In the genomic region with DNA sequence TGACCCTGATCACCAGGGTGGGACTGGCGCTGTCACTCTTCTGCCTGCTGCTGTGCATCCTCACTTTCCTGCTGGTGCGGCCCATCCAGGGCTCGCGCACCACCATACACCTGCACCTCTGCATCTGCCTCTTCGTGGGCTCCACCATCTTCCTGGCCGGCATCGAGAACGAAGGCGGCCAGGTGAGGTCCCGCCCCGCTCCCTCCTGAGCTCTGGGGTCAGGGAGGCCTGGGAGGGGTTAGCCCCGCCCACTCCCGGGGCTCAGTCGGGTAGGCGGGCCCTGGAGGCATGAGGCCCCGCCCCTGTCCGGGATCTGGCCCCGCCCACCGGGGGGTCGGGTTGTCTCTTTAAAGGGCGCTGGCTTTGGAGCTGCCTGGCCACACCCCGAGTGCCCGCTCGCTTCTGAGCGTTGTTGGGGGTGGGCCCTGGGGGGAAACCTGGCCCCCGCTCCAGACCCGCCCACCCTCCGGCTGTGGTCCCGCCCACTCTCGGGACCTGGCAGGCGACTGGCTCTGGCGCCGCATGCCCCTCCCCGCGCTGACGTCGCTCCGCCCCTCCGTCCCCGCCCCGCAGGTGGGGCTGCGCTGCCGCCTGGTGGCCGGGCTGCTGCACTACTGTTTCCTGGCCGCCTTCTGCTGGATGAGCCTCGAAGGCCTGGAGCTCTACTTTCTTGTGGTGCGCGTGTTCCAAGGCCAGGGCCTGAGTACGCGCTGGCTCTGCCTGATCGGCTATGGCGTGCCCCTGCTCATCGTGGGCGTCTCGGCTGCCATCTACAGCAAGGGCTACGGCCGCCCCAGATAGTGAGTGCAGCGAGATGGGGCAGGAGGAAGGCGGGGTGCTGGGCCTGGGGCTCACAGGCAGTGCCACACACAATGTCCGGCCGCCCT, we compare ENCODE assay signal across 8 cellular contexts. TPM values are rescaled to one million over a fixed set of nuclear protein-coding genes. Genes with fewer than 3 reads are reported as not detected.
A peak's percentile ranks its signal among the peaks of the same experiment; 100 is the strongest.
DNase-seq lines count a peak whose midpoint lies in the region; ATAC-seq and TF ChIP-seq lines count a peak whose summit lies in the region.

No MANE protein-coding gene starts in this region.

- H3K4me1 ChIP-seq in breast epithelium, result no peaks in the 10 kb centered on the region
- no peaks in the 10 kb centered on the region for H3K4me1 ChIP-seq in iPS-20b (ENCODE audit: insufficient read depth, low read length)
- H3K4me1 ChIP-seq in smooth muscle cell (ENCODE audit: low read depth), result no peaks in the 10 kb centered on the region

- H3K9me3 ChIP-seq in breast epithelium (no peaks in the 10 kb centered on the region), iPS-20b (ENCODE audit: insufficient read depth, low read depth, low read length) (no peaks in the 10 kb centered on the region; the same call in 1 of the 2 replicates), smooth muscle cell (replicated peaks; ENCODE audit: low read depth) (no peaks in the 10 kb centered on the region)

- H3K36me3 ChIP-seq in breast epithelium (peaks cover 28% of the 10 kb centered on the region), iPS-20b (ENCODE audit: insufficient read depth, low read depth, low read length) (peaks cover 43% of the 10 kb centered on the region), smooth muscle cell (ENCODE audit: low read depth) (no peaks in the 10 kb centered on the region)

- no peak overlapping the region for H3K27ac ChIP-seq in VCaP
- H3K27ac ChIP-seq in breast epithelium, result peak overlapping the region; percentile 75 to 77
- peak overlapping the region; percentile 68 for H3K27ac ChIP-seq in iPS-20b (ENCODE audit: low read length)
- no peak overlapping the region for H3K27ac ChIP-seq in smooth muscle cell (ENCODE audit: low read depth)

- peak overlapping the region in 2 of 3 donors; percentile 44 to 60 for H3K4me3 ChIP-seq in breast epithelium
- peak overlapping the region; percentile 68 for H3K4me3 ChIP-seq in iPS-20b (ENCODE audit: low read length)
- H3K4me3 ChIP-seq in smooth muscle cell, result peak overlapping the region; percentile 43

- no peak for TF ChIP-seq POLR2A in breast epithelium (IDR thresholded peaks at IDR 0.05)

- intact Hi-C loops in breast epithelium (cut with DNase I; ENCODE audit: low total_unique reads), result no loop called here

- peak overlapping the region; percentile 63 for H3K4me2 ChIP-seq in smooth muscle cell

- ATAC-seq in HG02763 (IDR thresholded peaks at IDR 0.05; ENCODE audit: unreplicated experiment) (peak; percentile 63), HG02571 (IDR thresholded peaks at IDR 0.05; ENCODE audit: unreplicated experiment) (no peak)

- H3K27me3 ChIP-seq in breast epithelium, result no peaks in the 10 kb centered on the region
- H3K27me3 ChIP-seq in iPS-20b (ENCODE audit: insufficient read depth, low read length), result no peaks in the 10 kb centered on the region
- H3K27me3 ChIP-seq in smooth muscle cell (ENCODE audit: low read depth), result no peaks in the 10 kb centered on the region

- peak; percentile 59 to 84 for DNase-seq in NCI-H2081 (lab: John Stamatoyannopoulos, UW)
- peak; percentile 75 to 89 for DNase-seq in breast epithelium (ENCODE audit: low spot score in 2 of 2)
- peak; percentile 91 for DNase-seq in smooth muscle cell (lab: John Stamatoyannopoulos, UW; ENCODE audit: unreplicated experiment)

- H2AFZ ChIP-seq in smooth muscle cell (ENCODE audit: low read depth), result no peak overlapping the region

- H3K79me2 ChIP-seq in smooth muscle cell (ENCODE audit: low read depth), result no peaks in the 10 kb centered on the region

- H3K9ac ChIP-seq in iPS-20b (ENCODE audit: low read depth, low read length) (peak overlapping the region; percentile 81; the same call in 1 of the 2 replicates), smooth muscle cell (ENCODE audit: low read depth) (no peak overlapping the region)

- no peaks in the 10 kb centered on the region for H3F3A ChIP-seq in smooth muscle cell (ENCODE audit: low read depth)

- 13% methylated on average over 30 of the region's 61 CpGs for WGBS in smooth muscle cell (ENCODE audit: low lambda C conversion rate)

- TF ChIP-seq CTCF in GM12873 (IDR thresholded peaks at IDR 0.05; ENCODE audit: insufficient read depth, low read depth, low read length, missing control alignments), result peak; percentile 92
- peak; percentile 74 for TF ChIP-seq CTCF in VCaP (conservative IDR thresholded peaks at IDR 0.05)
- peak; percentile 50 to 86 (median 80) for TF ChIP-seq CTCF in breast epithelium (IDR thresholded peaks at IDR 0.05)
- TF ChIP-seq CTCF in smooth muscle cell (IDR thresholded peaks at IDR 0.05; ENCODE audit: borderline replicate concordance, insufficient read depth, poor library complexity, severe bottlenecking), result peak; percentile 91

- H4K20me1 ChIP-seq in smooth muscle cell (ENCODE audit: low read depth), result peaks cover 16% of the 10 kb centered on the region

RNA-seq across cellular contexts. Expression of gene DDX39A, which starts 13.1 kb away (rescaled TPM):
- total RNA-seq in breast epithelium, result 10 to 100 TPM; 65.9 to 79.0 (median 75.5) TPM
- 18.2 and 23.1 TPM in 2 replicates for total RNA-seq in smooth muscle cell
- polyA plus RNA-seq in smooth muscle cell, result 38.0 and 54.6 TPM in 2 replicates

RNA-seq across cellular contexts. Expression of gene ADGRE5, which starts 24.8 kb away (rescaled TPM):
- total RNA-seq in breast epithelium (10 to 100 TPM; 20.2 to 31.4 (median 23.3) TPM), smooth muscle cell (2.6 and 3.0 TPM in 2 replicates)
- polyA plus RNA-seq in smooth muscle cell, result 5.5 and 5.6 TPM in 2 replicates

RNA-seq across cellular contexts. Expression of gene PKN1, which starts 27.1 kb away (rescaled TPM):
- total RNA-seq in breast epithelium (10 to 100 TPM; 40.8 to 78.1 (median 59.6) TPM), smooth muscle cell (19.0 and 28.0 TPM in 2 replicates)
- 64.8 and 72.2 TPM in 2 replicates for polyA plus RNA-seq in smooth muscle cell

Comparison
In these comparisons a context has a peak if more than half of its experiments do, and no peak if none do; other contexts are left out.
1. H3K27ac ChIP-seq: peak in breast epithelium (2 of 2) and iPS-20b (single experiment); none in VCaP (single experiment) and smooth muscle cell (single experiment).
2. Peak in every context shown above with its lines, with median percentiles within 50 percentile points of each other: CTCF ChIP-seq, DNase-seq and H3K4me3 ChIP-seq.